17 cellular contexts compared by ENCODE assay signal in genomic region chr10:91096263-91096662, GRCh38.
DNase-seq lines count a peak whose midpoint lies in the region; ATAC-seq lines count a peak whose summit lies in the region.
"Had no signal": no experiment of that assay in that cellular context is flagged by ENCODE, and none has a peak within 500 bp of the region (broad histone marks: within the 10 kb centered on the region; RNA-seq: fewer than 3 reads in every experiment).

No MANE protein-coding gene starts in this region.

- ATAC-seq in activated T-cell treated with anti-CD3 and anti-CD28 coated beads, Interleukin-2, amount 50 U/mL, for 4 hours = peak; percentile 57 to 61
- ATAC-seq in stimulated activated naive CD8-positive, alpha-beta T cell treated with anti-CD3 and anti-CD28 coated beads, Interleukin-15, Interleukin-2, amounts not matched to agents 100 U/mL and 50 U/mL, for 24 hours = peak; percentile 49
- no peak for ATAC-seq in stimulated activated naive CD8-positive, alpha-beta T cell treated with anti-CD3 and anti-CD28 coated beads, Interleukin-15, amount 100 ng/mL, for 72 hours
- peak; percentile 25 to 28 for ATAC-seq in naive B cell (ENCODE audit: low read depth in 2 of 2)
- no peak for ATAC-seq in HG03045 (IDR thresholded peaks at IDR 0.05; ENCODE audit: unreplicated experiment)

- no peak overlapping the region for H3K4me3 Mint-ChIP-seq in activated T-cell treated with anti-CD3 and anti-CD28 coated beads, Interleukin-2, amount 50 U/mL, for 4 hours
- no peak overlapping the region for H3K4me3 Mint-ChIP-seq in stimulated activated naive CD8-positive, alpha-beta T cell treated with anti-CD3 and anti-CD28 coated beads, Interleukin-15, amount 100 ng/mL, for 72 hours
- peak overlapping the region in 1 of 8 donors; percentile 13 for H3K4me3 Mint-ChIP-seq in naive B cell
- H3K4me3 Mint-ChIP-seq: CD4-positive, alpha-beta memory T cell had no signal

- H3K27me3 Mint-ChIP-seq in activated T-cell treated with anti-CD3 and anti-CD28 coated beads, Interleukin-2, amount 50 U/mL, for 4 hours (ENCODE audit: low read depth) = peaks cover 7% of the 10 kb centered on the region
- H3K27me3 Mint-ChIP-seq in stimulated activated naive CD8-positive, alpha-beta T cell treated with anti-CD3 and anti-CD28 coated beads, Interleukin-15, amount 100 ng/mL, for 72 hours = no peaks in the 10 kb centered on the region
- H3K27me3 Mint-ChIP-seq in naive B cell = no peaks in the 10 kb centered on the region

- peaks cover 10% of the 10 kb centered on the region for H3K36me3 Mint-ChIP-seq in activated T-cell treated with anti-CD3 and anti-CD28 coated beads, Interleukin-2, amount 50 U/mL, for 4 hours (ENCODE audit: insufficient read depth)
- peaks cover 7 to 36% of the 10 kb centered on the region in 2 donors for H3K36me3 Mint-ChIP-seq in naive B cell

- peaks cover 27% of the 10 kb centered on the region for H3K9me3 Mint-ChIP-seq in activated T-cell treated with anti-CD3 and anti-CD28 coated beads, Interleukin-2, amount 50 U/mL, for 4 hours
- peaks cover 22 to 52% of the 10 kb centered on the region in 2 donors for H3K9me3 Mint-ChIP-seq in stimulated activated naive CD8-positive, alpha-beta T cell treated with anti-CD3 and anti-CD28 coated beads, Interleukin-15, amount 100 ng/mL, for 72 hours
- peaks cover 15 to 54% (median 37%) of the 10 kb centered on the region in 7 donors for H3K9me3 Mint-ChIP-seq in naive B cell

- peaks cover 8% of the 10 kb centered on the region for H3K4me1 Mint-ChIP-seq in activated T-cell treated with anti-CD3 and anti-CD28 coated beads, Interleukin-2, amount 50 U/mL, for 4 hours (ENCODE audit: low read depth)
- peaks cover 5% of the 10 kb centered on the region for H3K4me1 Mint-ChIP-seq in stimulated activated naive CD8-positive, alpha-beta T cell treated with anti-CD3 and anti-CD28 coated beads, Interleukin-15, amount 100 ng/mL, for 72 hours
- peaks cover 0 to 17% (median 3%) of the 10 kb centered on the region in 3 donors for H3K4me1 Mint-ChIP-seq in naive B cell

- no peak overlapping the region for H3K27ac Mint-ChIP-seq in stimulated activated naive CD8-positive, alpha-beta T cell treated with anti-CD3 and anti-CD28 coated beads, Interleukin-15, amount 100 ng/mL, for 72 hours
- peak overlapping the region in 2 of 6 donors; percentile 16 to 67 for H3K27ac Mint-ChIP-seq in naive B cell
- H3K27ac Mint-ChIP-seq: CD4-positive, alpha-beta memory T cell had no signal

- no peak for DNase-seq in activated T-cell treated with anti-CD3 and anti-CD28 coated beads, Interleukin-2, amount 50 U/mL, for 4 hours
- no peak for DNase-seq in activated T-cell treated with anti-CD3 and anti-CD28 coated beads, Interleukin-2, amount 50 U/mL, for 48 hours
- DNase-seq in stimulated activated naive CD8-positive, alpha-beta T cell treated with anti-CD3 and anti-CD28 coated beads, Interleukin-15, Interleukin-2, amounts not matched to agents 100 U/mL and 50 U/mL, for 24 hours = no peak
- DNase-seq in stimulated activated naive CD8-positive, alpha-beta T cell treated with anti-CD3 and anti-CD28 coated beads, Interleukin-15, amount 100 ng/mL, for 72 hours = no peak
- DNase-seq in naive B cell (no peak), activated gamma-delta T cell treated with Interleukin-2 at 50 U/mL for 16 hours (no peak)
- DNase-seq: C1 segment of cervical spinal cord; Calu3; CD4-positive, alpha-beta memory T cell; COR-L47; DMS53; DMS79 treated with DMSO at 0.1 percent for 48 hours; GF-D8; GM23248; H7; HCEC 1CT had no signal

Comparison
In these comparisons a context has a peak if more than half of its experiments do, and no peak if none do; other contexts are left out.
1. ATAC-seq: peak in activated T-cell treated with anti-CD3 and anti-CD28 coated beads, Interleukin-2, amount 50 U/mL, for 4 hours (2 of 2), stimulated activated naive CD8-positive, alpha-beta T cell treated with anti-CD3 and anti-CD28 coated beads, Interleukin-15, Interleukin-2, amounts not matched to agents 100 U/mL and 50 U/mL, for 24 hours (single experiment) and naive B cell (2 of 2); none in stimulated activated naive CD8-positive, alpha-beta T cell treated with anti-CD3 and anti-CD28 coated beads, Interleukin-15, amount 100 ng/mL, for 72 hours (single experiment) and HG03045 (single experiment).